In the genomic region with DNA sequence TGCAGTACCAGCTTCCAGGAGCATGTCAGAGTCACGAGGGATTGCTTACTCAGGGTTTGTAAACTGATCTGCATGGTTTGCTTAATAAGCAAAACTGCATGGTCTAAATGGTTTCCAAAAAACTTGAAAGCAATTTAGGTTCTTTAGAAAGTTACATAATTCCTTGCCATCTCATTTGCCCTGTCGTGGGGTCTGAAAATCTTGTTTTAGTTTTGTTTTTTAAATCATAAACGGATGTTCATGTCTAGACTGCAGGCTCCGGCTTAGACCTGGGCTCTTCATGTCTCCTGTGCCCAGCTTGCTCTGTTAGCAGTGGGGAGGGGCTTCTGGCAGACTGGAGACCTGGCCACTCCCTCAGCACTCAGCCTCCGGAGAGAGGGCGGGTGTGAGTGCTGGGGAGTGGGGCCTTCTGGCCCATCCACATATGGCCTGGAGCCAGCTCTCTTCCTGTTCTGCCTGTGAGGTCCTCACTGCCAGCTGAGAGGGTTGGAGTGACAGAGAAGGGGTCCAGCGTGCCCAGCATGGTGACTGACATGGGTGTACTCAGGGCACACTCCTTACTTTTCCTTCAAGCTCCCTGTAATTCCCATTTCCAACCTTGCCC, we compare ENCODE assay signal across 1 cellular context.
TF ChIP-seq lines count a peak whose summit lies in the region.

No MANE protein-coding gene starts in this region.

TF ChIP-seq in HEK293, 187 proteins besides CTCF, POLR2A, EP300 and RAD21 (continued from another document and continues in another):
- TF ChIP-seq, protein P1, sequence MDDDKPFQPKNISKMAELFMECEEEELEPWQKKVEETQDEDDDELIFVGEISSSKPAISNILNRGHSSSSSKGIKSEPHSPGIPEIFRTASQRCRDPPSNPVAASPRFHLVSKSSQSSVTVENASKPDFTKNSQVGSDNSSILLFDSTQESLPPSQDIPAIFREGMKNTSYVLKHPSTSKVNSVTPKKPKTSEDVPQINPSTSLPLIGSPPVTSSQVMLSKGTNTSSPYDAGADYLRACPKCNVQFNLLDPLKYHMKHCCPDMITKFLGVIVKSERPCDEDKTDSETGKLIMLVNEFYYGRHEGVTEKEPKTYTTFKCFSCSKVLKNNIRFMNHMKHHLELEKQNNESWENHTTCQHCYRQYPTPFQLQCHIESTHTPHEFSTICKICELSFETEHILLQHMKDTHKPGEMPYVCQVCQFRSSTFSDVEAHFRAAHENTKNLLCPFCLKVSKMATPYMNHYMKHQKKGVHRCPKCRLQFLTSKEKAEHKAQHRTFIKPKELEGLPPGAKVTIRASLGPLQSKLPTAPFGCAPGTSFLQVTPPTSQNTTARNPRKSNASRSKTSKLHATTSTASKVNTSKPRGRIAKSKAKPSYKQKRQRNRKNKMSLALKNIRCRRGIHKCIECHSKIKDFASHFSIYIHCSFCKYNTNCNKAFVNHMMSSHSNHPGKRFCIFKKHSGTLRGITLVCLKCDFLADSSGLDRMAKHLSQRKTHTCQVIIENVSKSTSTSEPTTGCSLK (tag by site-specific recombination; IDR thresholded peaks at IDR 0.05) = no peak
- TF ChIP-seq IKZF3 (tag by site-specific recombination; IDR thresholded peaks at IDR 0.05) (no peak), ZNF169 (tag by site-specific recombination; IDR thresholded peaks at IDR 0.05) (no peak), ZBTB7A (tag by site-specific recombination; IDR thresholded peaks at IDR 0.05; ENCODE audit: low read depth) (no peak), GFI1B (tag by site-specific recombination; IDR thresholded peaks at IDR 0.05) (no peak), ZNF175 (tag by site-specific recombination; IDR thresholded peaks at IDR 0.05) (no peak), ZNF366 (tag by site-specific recombination; conservative IDR thresholded peaks at IDR 0.05) (no peak), ZNF423 (tag by site-specific recombination; IDR thresholded peaks at IDR 0.05) (no peak), ZNF354C (tag by site-specific recombination; IDR thresholded peaks at IDR 0.05; ENCODE audit: borderline replicate concordance, low read depth) (no peak), ZNF157 (tag by site-specific recombination; IDR thresholded peaks at IDR 0.05) (no peak), ZNF223 (tag by site-specific recombination; IDR thresholded peaks at IDR 0.05) (no peak), ZNF184 (tag by site-specific recombination; IDR thresholded peaks at IDR 0.05) (no peak), ZNF221 (tag by site-specific recombination; IDR thresholded peaks at IDR 0.05; ENCODE audit: borderline replicate concordance) (no peak), ZNF776 (tag by site-specific recombination; IDR thresholded peaks at IDR 0.05; ENCODE audit: borderline replicate concordance) (no peak), ZNF214 (tag by site-specific recombination; IDR thresholded peaks at IDR 0.05; ENCODE audit: borderline replicate concordance) (no peak), ZNF133 (tag by site-specific recombination; IDR thresholded peaks at IDR 0.05) (no peak), KLF16 (tag by site-specific recombination; IDR thresholded peaks at IDR 0.05) (no peak), TRIM28 (IDR thresholded peaks at IDR 0.05; ENCODE audit: borderline replicate concordance, low read length) (peak; percentile 78), ZFP41 (tag by site-specific recombination; IDR thresholded peaks at IDR 0.05; ENCODE audit: borderline replicate concordance) (no peak), ZNF10 (tag by site-specific recombination; IDR thresholded peaks at IDR 0.05) (no peak), GLIS1 (tag by site-specific recombination; IDR thresholded peaks at IDR 0.05) (peak; percentile 65), ZNF558 (tag by site-specific recombination; IDR thresholded peaks at IDR 0.05) (no peak), SETDB1 (IDR thresholded peaks at IDR 0.05; ENCODE audit: insufficient read length, low read length) (no peak)
- TF ChIP-seq, protein P2, sequence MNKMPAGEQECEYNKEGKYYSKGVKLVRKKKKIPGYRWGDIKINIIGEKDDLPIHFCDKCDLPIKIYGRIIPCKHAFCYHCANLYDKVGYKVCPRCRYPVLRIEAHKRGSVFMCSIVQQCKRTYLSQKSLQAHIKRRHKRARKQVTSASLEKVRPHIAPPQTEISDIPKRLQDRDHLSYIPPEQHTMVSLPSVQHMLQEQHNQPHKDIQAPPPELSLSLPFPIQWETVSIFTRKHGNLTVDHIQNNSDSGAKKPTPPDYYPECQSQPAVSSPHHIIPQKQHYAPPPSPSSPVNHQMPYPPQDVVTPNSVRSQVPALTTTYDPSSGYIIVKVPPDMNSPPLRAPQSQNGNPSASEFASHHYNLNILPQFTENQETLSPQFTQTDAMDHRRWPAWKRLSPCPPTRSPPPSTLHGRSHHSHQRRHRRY (tag by site-specific recombination; IDR thresholded peaks at IDR 0.05) = no peak
- TF ChIP-seq, protein P3, sequence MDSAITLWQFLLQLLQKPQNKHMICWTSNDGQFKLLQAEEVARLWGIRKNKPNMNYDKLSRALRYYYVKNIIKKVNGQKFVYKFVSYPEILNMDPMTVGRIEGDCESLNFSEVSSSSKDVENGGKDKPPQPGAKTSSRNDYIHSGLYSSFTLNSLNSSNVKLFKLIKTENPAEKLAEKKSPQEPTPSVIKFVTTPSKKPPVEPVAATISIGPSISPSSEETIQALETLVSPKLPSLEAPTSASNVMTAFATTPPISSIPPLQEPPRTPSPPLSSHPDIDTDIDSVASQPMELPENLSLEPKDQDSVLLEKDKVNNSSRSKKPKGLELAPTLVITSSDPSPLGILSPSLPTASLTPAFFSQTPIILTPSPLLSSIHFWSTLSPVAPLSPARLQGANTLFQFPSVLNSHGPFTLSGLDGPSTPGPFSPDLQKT (IDR thresholded peaks at IDR 0.05; ENCODE audit: borderline replicate concordance, low read depth, low read length) = no peak
- TF ChIP-seq, protein P4, sequence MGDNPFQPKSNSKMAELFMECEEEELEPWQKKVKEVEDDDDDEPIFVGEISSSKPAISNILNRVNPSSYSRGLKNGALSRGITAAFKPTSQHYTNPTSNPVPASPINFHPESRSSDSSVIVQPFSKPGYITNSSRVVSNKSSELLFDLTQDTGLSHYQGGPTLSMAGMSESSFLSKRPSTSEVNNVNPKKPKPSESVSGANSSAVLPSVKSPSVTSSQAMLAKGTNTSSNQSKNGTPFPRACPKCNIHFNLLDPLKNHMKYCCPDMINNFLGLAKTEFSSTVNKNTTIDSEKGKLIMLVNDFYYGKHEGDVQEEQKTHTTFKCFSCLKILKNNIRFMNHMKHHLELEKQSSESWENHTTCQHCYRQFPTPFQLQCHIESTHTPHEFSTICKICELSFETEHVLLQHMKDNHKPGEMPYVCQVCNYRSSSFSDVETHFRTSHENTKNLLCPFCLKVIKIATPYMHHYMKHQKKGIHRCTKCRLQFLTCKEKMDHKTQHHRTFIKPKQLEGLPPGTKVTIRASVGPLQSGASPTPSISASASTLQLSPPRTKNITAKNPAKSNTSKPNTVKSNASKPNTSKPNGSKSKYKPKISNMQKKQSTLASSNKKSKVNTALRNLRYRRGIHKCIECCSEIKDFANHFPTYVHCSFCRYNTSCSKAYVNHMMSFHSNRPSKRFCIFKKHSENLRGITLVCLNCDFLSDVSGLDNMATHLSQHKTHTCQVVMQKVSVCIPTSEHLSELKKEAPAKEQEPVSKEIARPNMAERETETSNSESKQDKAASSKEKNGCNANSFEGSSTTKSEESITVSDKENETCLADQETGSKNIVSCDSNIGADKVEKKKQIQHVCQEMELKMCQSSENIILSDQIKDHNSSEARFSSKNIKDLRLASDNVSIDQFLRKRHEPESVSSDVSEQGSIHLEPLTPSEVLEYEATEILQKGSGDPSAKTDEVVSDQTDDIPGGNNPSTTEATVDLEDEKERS (tag by site-specific recombination; IDR thresholded peaks at IDR 0.05) = no peak
- TF ChIP-seq, protein P5, sequence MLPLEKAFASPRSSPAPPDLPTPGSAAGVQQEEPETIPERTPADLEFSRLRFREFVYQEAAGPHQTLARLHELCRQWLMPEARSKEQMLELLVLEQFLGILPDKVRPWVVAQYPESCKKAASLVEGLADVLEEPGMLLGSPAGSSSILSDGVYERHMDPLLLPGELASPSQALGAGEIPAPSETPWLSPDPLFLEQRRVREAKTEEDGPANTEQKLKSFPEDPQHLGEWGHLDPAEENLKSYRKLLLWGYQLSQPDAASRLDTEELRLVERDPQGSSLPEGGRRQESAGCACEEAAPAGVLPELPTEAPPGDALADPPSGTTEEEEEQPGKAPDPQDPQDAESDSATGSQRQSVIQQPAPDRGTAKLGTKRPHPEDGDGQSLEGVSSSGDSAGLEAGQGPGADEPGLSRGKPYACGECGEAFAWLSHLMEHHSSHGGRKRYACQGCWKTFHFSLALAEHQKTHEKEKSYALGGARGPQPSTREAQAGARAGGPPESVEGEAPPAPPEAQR (tag by site-specific recombination; IDR thresholded peaks at IDR 0.05) = no peak
- TF ChIP-seq, protein P6, sequence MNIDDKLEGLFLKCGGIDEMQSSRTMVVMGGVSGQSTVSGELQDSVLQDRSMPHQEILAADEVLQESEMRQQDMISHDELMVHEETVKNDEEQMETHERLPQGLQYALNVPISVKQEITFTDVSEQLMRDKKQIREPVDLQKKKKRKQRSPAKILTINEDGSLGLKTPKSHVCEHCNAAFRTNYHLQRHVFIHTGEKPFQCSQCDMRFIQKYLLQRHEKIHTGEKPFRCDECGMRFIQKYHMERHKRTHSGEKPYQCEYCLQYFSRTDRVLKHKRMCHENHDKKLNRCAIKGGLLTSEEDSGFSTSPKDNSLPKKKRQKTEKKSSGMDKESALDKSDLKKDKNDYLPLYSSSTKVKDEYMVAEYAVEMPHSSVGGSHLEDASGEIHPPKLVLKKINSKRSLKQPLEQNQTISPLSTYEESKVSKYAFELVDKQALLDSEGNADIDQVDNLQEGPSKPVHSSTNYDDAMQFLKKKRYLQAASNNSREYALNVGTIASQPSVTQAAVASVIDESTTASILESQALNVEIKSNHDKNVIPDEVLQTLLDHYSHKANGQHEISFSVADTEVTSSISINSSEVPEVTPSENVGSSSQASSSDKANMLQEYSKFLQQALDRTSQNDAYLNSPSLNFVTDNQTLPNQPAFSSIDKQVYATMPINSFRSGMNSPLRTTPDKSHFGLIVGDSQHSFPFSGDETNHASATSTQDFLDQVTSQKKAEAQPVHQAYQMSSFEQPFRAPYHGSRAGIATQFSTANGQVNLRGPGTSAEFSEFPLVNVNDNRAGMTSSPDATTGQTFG (tag by site-specific recombination; IDR thresholded peaks at IDR 0.05; ENCODE audit: borderline replicate concordance) = no peak
- TF ChIP-seq, protein P7, sequence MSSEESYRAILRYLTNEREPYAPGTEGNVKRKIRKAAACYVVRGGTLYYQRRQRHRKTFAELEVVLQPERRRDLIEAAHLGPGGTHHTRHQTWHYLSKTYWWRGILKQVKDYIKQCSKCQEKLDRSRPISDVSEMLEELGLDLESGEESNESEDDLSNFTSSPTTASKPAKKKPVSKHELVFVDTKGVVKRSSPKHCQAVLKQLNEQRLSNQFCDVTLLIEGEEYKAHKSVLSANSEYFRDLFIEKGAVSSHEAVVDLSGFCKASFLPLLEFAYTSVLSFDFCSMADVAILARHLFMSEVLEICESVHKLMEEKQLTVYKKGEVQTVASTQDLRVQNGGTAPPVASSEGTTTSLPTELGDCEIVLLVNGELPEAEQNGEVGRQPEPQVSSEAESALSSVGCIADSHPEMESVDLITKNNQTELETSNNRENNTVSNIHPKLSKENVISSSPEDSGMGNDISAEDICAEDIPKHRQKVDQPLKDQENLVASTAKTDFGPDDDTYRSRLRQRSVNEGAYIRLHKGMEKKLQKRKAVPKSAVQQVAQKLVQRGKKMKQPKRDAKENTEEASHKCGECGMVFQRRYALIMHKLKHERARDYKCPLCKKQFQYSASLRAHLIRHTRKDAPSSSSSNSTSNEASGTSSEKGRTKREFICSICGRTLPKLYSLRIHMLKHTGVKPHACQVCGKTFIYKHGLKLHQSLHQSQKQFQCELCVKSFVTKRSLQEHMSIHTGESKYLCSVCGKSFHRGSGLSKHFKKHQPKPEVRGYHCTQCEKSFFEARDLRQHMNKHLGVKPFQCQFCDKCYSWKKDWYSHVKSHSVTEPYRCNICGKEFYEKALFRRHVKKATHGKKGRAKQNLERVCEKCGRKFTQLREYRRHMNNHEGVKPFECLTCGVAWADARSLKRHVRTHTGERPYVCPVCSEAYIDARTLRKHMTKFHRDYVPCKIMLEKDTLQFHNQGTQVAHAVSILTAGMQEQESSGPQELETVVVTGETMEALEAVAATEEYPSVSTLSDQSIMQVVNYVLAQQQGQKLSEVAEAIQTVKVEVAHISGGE (tag by site-specific recombination; conservative IDR thresholded peaks at IDR 0.05; ENCODE audit: low read depth) = no peak
- TF ChIP-seq, protein P8, sequence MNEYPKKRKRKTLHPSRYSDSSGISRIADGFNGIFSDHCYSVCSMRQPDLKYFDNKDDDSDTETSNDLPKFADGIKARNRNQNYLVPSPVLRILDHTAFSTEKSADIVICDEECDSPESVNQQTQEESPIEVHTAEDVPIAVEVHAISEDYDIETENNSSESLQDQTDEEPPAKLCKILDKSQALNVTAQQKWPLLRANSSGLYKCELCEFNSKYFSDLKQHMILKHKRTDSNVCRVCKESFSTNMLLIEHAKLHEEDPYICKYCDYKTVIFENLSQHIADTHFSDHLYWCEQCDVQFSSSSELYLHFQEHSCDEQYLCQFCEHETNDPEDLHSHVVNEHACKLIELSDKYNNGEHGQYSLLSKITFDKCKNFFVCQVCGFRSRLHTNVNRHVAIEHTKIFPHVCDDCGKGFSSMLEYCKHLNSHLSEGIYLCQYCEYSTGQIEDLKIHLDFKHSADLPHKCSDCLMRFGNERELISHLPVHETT (tag by site-specific recombination; IDR thresholded peaks at IDR 0.05) = no peak
- TF ChIP-seq, protein P9, sequence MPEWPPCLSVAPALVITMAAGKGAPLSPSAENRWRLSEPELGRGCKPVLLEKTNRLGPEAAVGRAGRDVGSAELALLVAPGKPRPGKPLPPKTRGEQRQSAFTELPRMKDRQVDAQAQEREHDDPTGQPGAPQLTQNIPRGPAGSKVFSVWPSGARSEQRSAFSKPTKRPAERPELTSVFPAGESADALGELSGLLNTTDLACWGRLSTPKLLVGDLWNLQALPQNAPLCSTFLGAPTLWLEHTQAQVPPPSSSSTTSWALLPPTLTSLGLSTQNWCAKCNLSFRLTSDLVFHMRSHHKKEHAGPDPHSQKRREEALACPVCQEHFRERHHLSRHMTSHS (tag by site-specific recombination; IDR thresholded peaks at IDR 0.05) = no peak
- TF ChIP-seq, protein P10, sequence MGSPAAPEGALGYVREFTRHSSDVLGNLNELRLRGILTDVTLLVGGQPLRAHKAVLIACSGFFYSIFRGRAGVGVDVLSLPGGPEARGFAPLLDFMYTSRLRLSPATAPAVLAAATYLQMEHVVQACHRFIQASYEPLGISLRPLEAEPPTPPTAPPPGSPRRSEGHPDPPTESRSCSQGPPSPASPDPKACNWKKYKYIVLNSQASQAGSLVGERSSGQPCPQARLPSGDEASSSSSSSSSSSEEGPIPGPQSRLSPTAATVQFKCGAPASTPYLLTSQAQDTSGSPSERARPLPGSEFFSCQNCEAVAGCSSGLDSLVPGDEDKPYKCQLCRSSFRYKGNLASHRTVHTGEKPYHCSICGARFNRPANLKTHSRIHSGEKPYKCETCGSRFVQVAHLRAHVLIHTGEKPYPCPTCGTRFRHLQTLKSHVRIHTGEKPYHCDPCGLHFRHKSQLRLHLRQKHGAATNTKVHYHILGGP (tag by site-specific recombination; IDR thresholded peaks at IDR 0.05) = no peak
- TF ChIP-seq, protein P11, sequence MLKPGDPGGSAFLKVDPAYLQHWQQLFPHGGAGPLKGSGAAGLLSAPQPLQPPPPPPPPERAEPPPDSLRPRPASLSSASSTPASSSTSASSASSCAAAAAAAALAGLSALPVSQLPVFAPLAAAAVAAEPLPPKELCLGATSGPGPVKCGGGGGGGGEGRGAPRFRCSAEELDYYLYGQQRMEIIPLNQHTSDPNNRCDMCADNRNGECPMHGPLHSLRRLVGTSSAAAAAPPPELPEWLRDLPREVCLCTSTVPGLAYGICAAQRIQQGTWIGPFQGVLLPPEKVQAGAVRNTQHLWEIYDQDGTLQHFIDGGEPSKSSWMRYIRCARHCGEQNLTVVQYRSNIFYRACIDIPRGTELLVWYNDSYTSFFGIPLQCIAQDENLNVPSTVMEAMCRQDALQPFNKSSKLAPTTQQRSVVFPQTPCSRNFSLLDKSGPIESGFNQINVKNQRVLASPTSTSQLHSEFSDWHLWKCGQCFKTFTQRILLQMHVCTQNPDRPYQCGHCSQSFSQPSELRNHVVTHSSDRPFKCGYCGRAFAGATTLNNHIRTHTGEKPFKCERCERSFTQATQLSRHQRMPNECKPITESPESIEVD (tag by site-specific recombination; IDR thresholded peaks at IDR 0.05) = 0 out of 2 replicates have a peak, but pooled peaks have one; percentile 21
